25 cellular contexts compared by ENCODE assay signal in the genomic region with DNA sequence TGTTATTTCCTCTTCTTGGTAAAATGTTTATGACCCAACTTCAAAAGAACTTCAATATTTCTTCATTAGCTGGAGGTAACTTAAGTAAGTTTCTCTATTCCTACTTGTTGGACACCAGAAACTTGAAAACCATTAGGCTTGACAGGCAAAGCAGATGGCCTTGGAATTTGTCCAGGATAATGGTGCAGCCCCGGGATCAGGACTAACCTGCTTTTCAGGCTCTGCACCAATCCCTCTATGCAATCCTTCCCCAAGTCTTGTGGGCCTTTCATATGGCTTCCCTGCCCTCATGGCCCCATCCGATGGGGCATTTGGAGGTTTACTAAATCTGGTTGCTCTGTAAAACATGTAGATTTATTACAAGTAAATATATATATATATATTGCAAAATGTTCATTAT.
DNase-seq lines count a peak whose midpoint lies in the region; ATAC-seq and FAIRE-seq lines count a peak whose summit lies in the region.
"Had no signal": no experiment of that assay in that cellular context is flagged by ENCODE, and none has a peak within 500 bp of the region (broad histone marks: within the 10 kb centered on the region; RNA-seq: fewer than 3 reads in every experiment).

No MANE protein-coding gene starts in this region.

- H3K27me3 ChIP-seq in mesendoderm (ENCODE audit: insufficient read depth, low read length, poor library complexity): no peaks in the 10 kb centered on the region
- H3K27me3 ChIP-seq: pancreas, sigmoid colon had no signal

- H3K9ac ChIP-seq in mesendoderm (ENCODE audit: low read length): no peak overlapping the region

- no peak overlapping the region for H3K23ac ChIP-seq in mesendoderm (ENCODE audit: low read length)

- H3K36me3 ChIP-seq in mesendoderm (ENCODE audit: control insufficient read depth, insufficient read depth, low read length): no peaks in the 10 kb centered on the region
- H3K36me3 ChIP-seq: pancreas, sigmoid colon had no signal

- peaks cover 4% of the 10 kb centered on the region for H3K4me1 ChIP-seq in mesendoderm (ENCODE audit: control insufficient read depth, low read depth, low read length)
- H3K4me1 ChIP-seq: pancreas had no signal

- no peaks in the 10 kb centered on the region for H3K79me2 ChIP-seq in mesendoderm (ENCODE audit: control insufficient read depth, insufficient read depth, low read length)

- ATAC-seq in GM18502 (IDR thresholded peaks at IDR 0.05; ENCODE audit: poor library complexity, unreplicated experiment) (no peak), HG02973 (IDR thresholded peaks at IDR 0.05; ENCODE audit: unreplicated experiment) (no peak)
- ATAC-seq: activated CD8-positive, alpha-beta T cell treated with anti-CD3 and anti-CD28 coated beads, Interleukin-2, amount 10 ng/mL, durations not matched to agents 7 days and 5 days; left cardiac atrium; natural killer cell treated with Interleukin-12 subunit alpha and Interleukin-12 subunit beta and Interleukin-15 and Interleukin-18, amount 100 ng/mL, for 72 hours; pancreas; stimulated activated effector memory CD8-positive, alpha-beta T cell treated with anti-CD3 and anti-CD28 coated beads, Interleukin-12 subunit alpha, Interleukin-12 subunit beta, amount 100 ng/mL, for 72 hours had no signal

- H4K5ac ChIP-seq in mesendoderm (ENCODE audit: low read length): no peak overlapping the region

- H3K79me1 ChIP-seq in mesendoderm (ENCODE audit: low read length): no peaks in the 10 kb centered on the region

- no peak overlapping the region for H3K4me3 ChIP-seq in mesendoderm (ENCODE audit: low read length)
- H3K4me3 ChIP-seq: pancreas, sigmoid colon had no signal

- peak; percentile 43 for DNase-seq in DMS 273 treated with DMSO at 0.1 percent for 48 hours (lab: John Stamatoyannopoulos, UW)
- peak; percentile 45 for DNase-seq in LoVo (ENCODE audit: low spot score)
- peak; percentile 11 for DNase-seq in NCI-H82 treated with DMSO at 0.1 percent for 48 hours (lab: John Stamatoyannopoulos, UW; ENCODE audit: unreplicated experiment)
- peak; percentile 26 for DNase-seq in mesendoderm
- no peak for DNase-seq in urothelium cell line (ENCODE audit: low spot score)
- DNase-seq in stimulated activated CD8-positive, alpha-beta memory T cell treated with anti-CD3 and anti-CD28 coated beads, Interleukin-4, amount 100 ng/mL, for 48 hours: no peak
- DNase-seq: activated B cell treated with CpG ODN at 0.5 μM for 24 hours; activated CD8-positive, alpha-beta T cell treated with anti-CD3 and anti-CD28 coated beads, Interleukin-2, amount 10 ng/mL, durations not matched to agents 7 days and 5 days; activated naive CD4-positive, alpha-beta T cell treated with Interleukin-2 at 50 U/mL for 16 hours; activated T-cell treated with anti-CD3 and anti-CD28 coated beads, Interleukin-2, amount 50 U/mL, for 1 hour; CD4-positive, CD25-positive, alpha-beta regulatory T cell; central memory CD4-positive, alpha-beta T cell; DND-41; HCEC 1CT; left cardiac atrium; NCI-H1417; NCI-H345; pancreas; sigmoid colon; T-helper 9 cell had no signal

- H2BK15ac ChIP-seq in mesendoderm (replicated peaks; ENCODE audit: low read depth): no peak overlapping the region

- no peak overlapping the region for H4K8ac ChIP-seq in mesendoderm (ENCODE audit: low read depth, low read length)

- H2AK5ac ChIP-seq in mesendoderm (ENCODE audit: low read length): no peak overlapping the region

- no peak overlapping the region for H2BK5ac ChIP-seq in mesendoderm (ENCODE audit: low read length)

- no peak overlapping the region for H3K56ac ChIP-seq in mesendoderm (ENCODE audit: low read length)

- no peak overlapping the region for H3K18ac ChIP-seq in mesendoderm (ENCODE audit: low read length)

- H3K4me2 ChIP-seq in mesendoderm (ENCODE audit: low read length): no peak overlapping the region

- no peak overlapping the region for H3K4ac ChIP-seq in mesendoderm (ENCODE audit: low read depth, low read length)

- no peak overlapping the region for H3K27ac ChIP-seq in mesendoderm (ENCODE audit: low read depth, low read length)
- H3K27ac ChIP-seq: pancreas, RWPE1, sigmoid colon had no signal

- no CpG with 5 or more reads among the region's 2 CpGs for WGBS in mesendoderm (ENCODE audit: extremely low coverage, insufficient coverage, low lambda C conversion rate)

- FAIRE-seq in urothelium cell line (lab: Jason Lieb, UNC): no peak
- FAIRE-seq: pancreas had no signal

- H2BK120ac ChIP-seq in mesendoderm (ENCODE audit: low read depth, low read length): no peak overlapping the region

Comparison
In these comparisons a context has a peak if more than half of its experiments do, and no peak if none do; other contexts are left out.
1. DNase-seq: peak in DMS 273 treated with DMSO at 0.1 percent for 48 hours (single experiment), LoVo (single experiment), NCI-H82 treated with DMSO at 0.1 percent for 48 hours (single experiment) and mesendoderm (single experiment); none in urothelium cell line (single experiment) and stimulated activated CD8-positive, alpha-beta memory T cell treated with anti-CD3 and anti-CD28 coated beads, Interleukin-4, amount 100 ng/mL, for 48 hours (single experiment).